Comparison of ENCODE assay signal across 28 cellular contexts in the genomic region with DNA sequence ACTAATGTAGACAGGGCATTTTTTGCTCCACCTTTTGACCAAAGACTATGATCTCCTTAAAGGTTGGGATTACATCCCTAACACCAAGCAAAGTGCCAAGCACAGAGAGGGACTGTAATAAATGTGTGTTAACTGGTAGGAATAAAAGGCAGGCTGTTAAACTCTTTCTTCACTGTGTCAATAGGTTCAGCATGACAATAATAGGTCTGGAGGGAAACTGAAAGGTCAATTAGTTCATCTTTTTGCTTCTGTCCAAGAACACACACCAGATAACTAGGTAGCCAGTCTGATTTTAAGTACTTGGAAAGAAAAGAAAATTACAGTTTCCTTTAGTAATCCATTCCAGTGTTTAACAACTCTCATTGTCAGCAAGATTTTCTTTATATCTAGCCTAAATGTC.
"Had no signal": no experiment of that assay in that cellular context is flagged by ENCODE, and none has a peak within 500 bp of the region (broad histone marks: within the 10 kb centered on the region; RNA-seq: fewer than 3 reads in every experiment).

No MANE protein-coding gene starts in this region.

- H3K4me3 ChIP-seq: coronary artery, heart right ventricle, lower lobe of right lung, mucosa of descending colon, sigmoid colon, smooth muscle cell, testis, uterus had no signal

- H3K4me1 ChIP-seq: heart right ventricle, lower lobe of right lung, sigmoid colon, testis, uterus had no signal

- H3K9me3 ChIP-seq: heart right ventricle, lower lobe of right lung, mucosa of descending colon, sigmoid colon, testis, uterus had no signal

- H3K36me3 ChIP-seq: heart right ventricle, lower lobe of right lung, sigmoid colon, uterus had no signal

- DNase-seq: activated CD4-positive, alpha-beta memory T cell treated with anti-CD3 and anti-CD28 coated beads, Interleukin-2, amount 10 ng/mL, durations not matched to agents 7 days and 5 days; activated CD4-positive, alpha-beta T cell treated with anti-CD3 and anti-CD28 coated beads, Interleukin-2, amount 10 ng/mL, durations not matched to agents 24 days and 14 days; activated gamma-delta T cell; activated naive CD4-positive, alpha-beta T cell treated with anti-CD3 and anti-CD28 coated beads, Interleukin-2, amount 50 U/mL, for 16 hours; activated naive CD8-positive, alpha-beta T cell treated with anti-CD3 and anti-CD28 coated beads, Interleukin-2, amount 50 U/mL, for 24 hours; cerebellar nuclear complex; foreskin fibroblast; heart right ventricle; lower lobe of right lung; mesendoderm; mucosa of descending colon; nephron progenitor cell; posterior cingulate gyrus; sigmoid colon; stimulated activated CD4-positive, alpha-beta T cell treated with anti-CD3 and anti-CD28 coated beads, Interleukin-15, amount 100 ng/mL, for 24 hours; stimulated activated CD4-positive, alpha-beta T cell treated with anti-CD3 and anti-CD28 coated beads, Interleukin-2, amount 100 ng/mL, for 48 hours; stimulated activated CD8-positive, alpha-beta memory T cell treated with anti-CD3 and anti-CD28 coated beads, Interleukin-4, amount 100 ng/mL, for 48 hours; stimulated activated naive B cell treated with anti-CD40 and anti-IgM and Interleukin-4, amounts not matched to agents 10 μg/mL and 1 μg/mL and 100 μg/mL, for 72 hours; testis; trophoblast cell; uterus had no signal

- H3K4me2 ChIP-seq: smooth muscle cell had no signal

- H3K27ac ChIP-seq: coronary artery, epithelial cell of prostate, heart right ventricle, lower lobe of right lung, sigmoid colon, testis, uterus, VCaP had no signal

- H3K27me3 ChIP-seq: heart right ventricle, sigmoid colon, testis, uterus had no signal

- ATAC-seq: activated CD4-positive, CD25-positive, alpha-beta regulatory T cell treated with anti-CD3 and anti-CD28 coated beads, Interleukin-2, amount 50 U/mL, for 24 hours; activated naive CD8-positive, alpha-beta T cell treated with anti-CD3 and anti-CD28 coated beads, Interleukin-2, amount 50 U/mL, for 24 hours; heart right ventricle; left lobe of liver; lower lobe of right lung; mucosa of descending colon; stimulated activated naive B cell treated with anti-CD40 and anti-IgM and Interleukin-4, amounts not matched to agents 10 μg/mL and 1 μg/mL and 100 μg/mL, for 72 hours had no signal

- FAIRE-seq: keratinocyte had no signal
